ENCODE assay signal across 9 cellular contexts in the genomic region with DNA sequence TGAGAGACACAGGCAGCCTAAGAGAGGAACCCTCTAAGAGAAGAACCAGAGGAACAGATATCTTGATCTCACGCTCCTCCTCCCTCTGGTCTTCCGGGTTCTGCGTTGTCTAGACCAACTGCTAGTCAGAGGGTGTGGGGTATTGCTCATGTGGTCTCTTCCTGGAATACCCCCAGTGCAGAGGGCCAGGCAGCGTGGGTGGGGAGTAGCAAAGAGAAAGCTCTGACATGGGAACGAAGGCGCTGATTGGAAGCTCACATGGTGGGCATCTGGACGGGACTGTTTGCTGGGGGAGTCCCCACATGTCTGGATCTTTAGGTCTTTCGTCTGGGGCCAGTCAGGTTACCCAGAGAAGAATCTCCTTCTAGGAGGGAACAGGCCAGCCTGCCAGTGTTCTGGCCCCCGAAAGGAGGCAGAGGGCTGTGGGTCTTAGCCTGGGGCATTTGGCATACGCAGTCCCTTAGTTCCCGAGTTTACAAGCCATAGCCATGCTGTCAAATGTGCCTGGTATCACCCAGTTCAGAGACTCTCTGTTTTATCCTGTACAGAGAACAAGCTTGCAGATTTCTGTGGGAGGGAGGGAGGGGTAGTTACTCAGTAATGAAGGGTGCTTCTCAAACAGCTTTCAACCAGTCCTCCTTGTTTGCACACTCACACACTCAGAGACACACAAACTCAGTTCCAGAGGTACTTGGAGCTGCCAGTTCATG. TPM values are rescaled to one million over a fixed set of nuclear protein-coding genes. Genes with fewer than 3 reads are reported as not detected.
A peak's percentile ranks its signal among the peaks of the same experiment; 100 is the strongest.
DNase-seq lines count a peak whose midpoint lies in the region; ATAC-seq and TF ChIP-seq lines count a peak whose summit lies in the region.
"Had no signal": no experiment of that assay in that cellular context is flagged by ENCODE, and none has a peak within 500 bp of the region (broad histone marks: within the 10 kb centered on the region; RNA-seq: fewer than 3 reads in every experiment).

No MANE protein-coding gene starts in this region.

- H3K4me3 Mint-ChIP-seq in Caco-2 (ENCODE audit: unreplicated experiment) (peak overlapping the region; percentile 20), memory B cell (peak overlapping the region; percentile 87)
- peak overlapping the region; percentile 67 for H3K4me3 Mint-ChIP-seq in activated CD4-positive, alpha-beta memory T cell treated with anti-CD3 and anti-CD28 coated beads, Interleukin-2, amount 10 ng/mL, durations not matched to agents 7 days and 5 days
- H3K4me3 Mint-ChIP-seq: neural crest cell had no signal

- H3K27ac ChIP-seq in upper lobe of right lung (peak overlapping the region; percentile 56), thyroid gland (no peak overlapping the region)

- H3K9me3 Mint-ChIP-seq in Caco-2 (ENCODE audit: unreplicated experiment) = no peaks in the 10 kb centered on the region
- H3K9me3 Mint-ChIP-seq in activated CD4-positive, alpha-beta memory T cell treated with anti-CD3 and anti-CD28 coated beads, Interleukin-2, amount 10 ng/mL, durations not matched to agents 7 days and 5 days = peaks cover 6% of the 10 kb centered on the region
- peaks cover 2% of the 10 kb centered on the region for H3K9me3 Mint-ChIP-seq in memory B cell
- H3K9me3 Mint-ChIP-seq: neural crest cell had no signal

- no peaks in the 10 kb centered on the region for H3K27me3 ChIP-seq in Caco-2 (replicated peaks; ENCODE audit: control insufficient read depth, insufficient read depth, low read length)
- no peaks in the 10 kb centered on the region for H3K27me3 ChIP-seq in upper lobe of right lung
- H3K27me3 ChIP-seq in thyroid gland = no peaks in the 10 kb centered on the region

- H3K36me3 Mint-ChIP-seq in Caco-2 (ENCODE audit: insufficient read depth, unreplicated experiment) = no peaks in the 10 kb centered on the region
- H3K36me3 Mint-ChIP-seq in activated CD4-positive, alpha-beta memory T cell treated with anti-CD3 and anti-CD28 coated beads, Interleukin-2, amount 10 ng/mL, durations not matched to agents 7 days and 5 days (ENCODE audit: low read depth) = peaks cover 5% of the 10 kb centered on the region
- H3K36me3 Mint-ChIP-seq in memory B cell = peaks cover 5% of the 10 kb centered on the region

- 81 to 88% methylated on average over 11 of the region's 11 CpGs for WGBS in thyroid gland, 2 donors

- no peak overlapping the region for H3K4me3 ChIP-seq in Caco-2 (ENCODE audit: low read depth, low read length)
- H3K4me3 ChIP-seq in upper lobe of right lung = no peak overlapping the region
- no peak overlapping the region for H3K4me3 ChIP-seq in thyroid gland (replicated peaks in 1 of 3)

- POLR2A ChIA-PET in Caco-2 (lab: Charles Lee) = no interaction called here
- POLR2A ChIA-PET in activated CD4-positive, alpha-beta memory T cell treated with anti-CD3 and anti-CD28 coated beads, Interleukin-2, amount 10 ng/mL, durations not matched to agents 7 days and 5 days (lab: Charles Lee) = interaction anchor here (0.6 to 3.2 kb wide), 15 partner anchors 11 to 204 kb away, joined by 3 to 22 read pairs (median 4); a partner anchor contains a TSS

- peak; percentile 83 for ATAC-seq in HG03045 (IDR thresholded peaks at IDR 0.05; ENCODE audit: unreplicated experiment)
- ATAC-seq in memory B cell (ENCODE audit: low read depth) = peak; percentile 86
- peak; percentile 93 for ATAC-seq in upper lobe of right lung

- H3K9me3 ChIP-seq in Caco-2 (no peaks in the 10 kb centered on the region), upper lobe of right lung (no peaks in the 10 kb centered on the region), thyroid gland (no peaks in the 10 kb centered on the region)

- no peak for DNase-seq in Caco-2
- peak; percentile 48 for DNase-seq in activated CD4-positive, alpha-beta memory T cell treated with anti-CD3 and anti-CD28 coated beads, Interleukin-2, amount 10 ng/mL, durations not matched to agents 7 days and 5 days
- peak; percentile 33 to 48 for DNase-seq in memory B cell (ENCODE audit: low spot score in 2 of 2)
- DNase-seq in upper lobe of right lung = peak; percentile 52
- DNase-seq in NCI-H128 (lab: John Stamatoyannopoulos, UW; ENCODE audit: unreplicated experiment) = no peak
- DNase-seq in thyroid gland = no peak
- no peak for DNase-seq in NCI-H345 treated with DMSO at 0.1 percent for 48 hours (lab: John Stamatoyannopoulos, UW; ENCODE audit: unreplicated experiment)

- no TSS peak for BruUV-seq in Caco-2 (replicated peaks; lab: Mats Ljungman, UMichigan)

- H3K27ac Mint-ChIP-seq in Caco-2 (ENCODE audit: unreplicated experiment) (peak overlapping the region; percentile 14), memory B cell (peak overlapping the region; percentile 87)
- peak overlapping the region; percentile 84 for H3K27ac Mint-ChIP-seq in activated CD4-positive, alpha-beta memory T cell treated with anti-CD3 and anti-CD28 coated beads, Interleukin-2, amount 10 ng/mL, durations not matched to agents 7 days and 5 days

- H3K4me1 ChIP-seq in Caco-2 = peaks cover 12% of the 10 kb centered on the region
- H3K4me1 ChIP-seq in upper lobe of right lung = peaks cover 11% of the 10 kb centered on the region
- no peaks in the 10 kb centered on the region for H3K4me1 ChIP-seq in thyroid gland

- H3K36me3 ChIP-seq in Caco-2 (ENCODE audit: control insufficient read depth, insufficient read depth, low read length) = no peaks in the 10 kb centered on the region
- no peaks in the 10 kb centered on the region for H3K36me3 ChIP-seq in upper lobe of right lung
- H3K36me3 ChIP-seq in thyroid gland = no peaks in the 10 kb centered on the region

- H3K4me1 Mint-ChIP-seq in Caco-2 (ENCODE audit: low read depth, unreplicated experiment) (peaks cover 15% of the 10 kb centered on the region), memory B cell (peaks cover 14% of the 10 kb centered on the region)
- peaks cover 32% of the 10 kb centered on the region for H3K4me1 Mint-ChIP-seq in activated CD4-positive, alpha-beta memory T cell treated with anti-CD3 and anti-CD28 coated beads, Interleukin-2, amount 10 ng/mL, durations not matched to agents 7 days and 5 days
- H3K4me1 Mint-ChIP-seq: neural crest cell had no signal

- H3K27me3 Mint-ChIP-seq in Caco-2 (ENCODE audit: insufficient read depth, unreplicated experiment) (no peaks in the 10 kb centered on the region), memory B cell (no peaks in the 10 kb centered on the region)
- H3K27me3 Mint-ChIP-seq in activated CD4-positive, alpha-beta memory T cell treated with anti-CD3 and anti-CD28 coated beads, Interleukin-2, amount 10 ng/mL, durations not matched to agents 7 days and 5 days = peaks cover 1% of the 10 kb centered on the region

- TF ChIP-seq CTCF in Caco-2 (IDR thresholded peaks at IDR 0.05; ENCODE audit: insufficient read depth in 1 of 2, low read depth in 1 of 2, low read length in 1 of 2, severe bottlenecking in 1 of 2, unreplicated experiment in 1 of 2) (no peak), upper lobe of right lung (IDR thresholded peaks at IDR 0.05) (no peak), thyroid gland (IDR thresholded peaks at IDR 0.05) (no peak)

- CTCF ChIA-PET in Caco-2 (lab: Charles Lee) = interaction anchor here (0.9 to 1.1 kb wide), 2 partner anchors 52 to 66 kb away, joined by 3 read pairs; a partner anchor contains a TSS
- CTCF ChIA-PET in activated CD4-positive, alpha-beta memory T cell treated with anti-CD3 and anti-CD28 coated beads, Interleukin-2, amount 10 ng/mL, durations not matched to agents 7 days and 5 days (lab: Charles Lee) = interaction anchor here (1.2 to 2.4 kb wide), 5 partner anchors 11 to 52 kb away, joined by 3 to 9 read pairs (median 5); no protein-coding TSS in a partner anchor

- TF ChIP-seq POLR2A in thyroid gland (IDR thresholded peaks at IDR 0.05) = no peak

- intact Hi-C loops in Caco-2 (cut with micrococcal nuclease; ENCODE audit: unreplicated experiment) = loop anchor here (1.0 kb wide), 1 partner anchor 19 kb away; a partner anchor contains a TSS
- intact Hi-C loops in upper lobe of right lung (cut with DNase I) = no loop called here
- intact Hi-C loops in thyroid gland (cut with DNase I) = no loop called here

RNA-seq across cellular contexts. Expression of a gene that starts 18.3 kb away (rescaled TPM):
- 4.9 and 5.8 TPM in 2 replicates for total RNA-seq in Caco-2 (2022)
- total RNA-seq in activated CD4-positive, alpha-beta memory T cell treated with anti-CD3 and anti-CD28 coated beads, Interleukin-2, amount 10 ng/mL, durations not matched to agents 7 days and 5 days = 10 to 100 TPM; 15.7 to 16.0 TPM
- total RNA-seq in upper lobe of right lung = 60.2 TPM
- 10 to 100 TPM in 1 of 4 donors, 1 to 10 TPM in 3; 4.4 to 15.3 (median 7.4) TPM for total RNA-seq in thyroid gland

Comparison
In these comparisons a context has a peak if more than half of its experiments do, and no peak if none do; other contexts are left out.
1. DNase-seq: peak in activated CD4-positive, alpha-beta memory T cell treated with anti-CD3 and anti-CD28 coated beads, Interleukin-2, amount 10 ng/mL, durations not matched to agents 7 days and 5 days (single experiment), memory B cell (2 of 2) and upper lobe of right lung (single experiment); none in Caco-2 (0 of 2), NCI-H128 (single experiment), thyroid gland (0 of 2) and NCI-H345 treated with DMSO at 0.1 percent for 48 hours (single experiment).
2. H3K27ac Mint-ChIP-seq: peak in every context shown above with its lines; median percentile 87 in memory B cell; 84 in activated CD4-positive, alpha-beta memory T cell treated with anti-CD3 and anti-CD28 coated beads, Interleukin-2, amount 10 ng/mL, durations not matched to agents 7 days and 5 days; 14 in Caco-2.
3. H3K4me3 Mint-ChIP-seq: peak in every context shown above with its lines; median percentile 87 in memory B cell; 67 in activated CD4-positive, alpha-beta memory T cell treated with anti-CD3 and anti-CD28 coated beads, Interleukin-2, amount 10 ng/mL, durations not matched to agents 7 days and 5 days; 20 in Caco-2.
4. Peak in every context shown above with its lines, with median percentiles within 50 percentile points of each other: ATAC-seq.